ENCODE assay signal across 1 cellular context in genomic region chr13:44917589-44918322, GRCh38.
TF ChIP-seq lines count a peak whose summit lies in the region.

No MANE protein-coding gene starts in this region.

TF ChIP-seq in HepG2, 621 proteins besides CTCF, POLR2A, EP300 and RAD21 (continued from another document and continues in another):
- TF ChIP-seq, protein P1, sequence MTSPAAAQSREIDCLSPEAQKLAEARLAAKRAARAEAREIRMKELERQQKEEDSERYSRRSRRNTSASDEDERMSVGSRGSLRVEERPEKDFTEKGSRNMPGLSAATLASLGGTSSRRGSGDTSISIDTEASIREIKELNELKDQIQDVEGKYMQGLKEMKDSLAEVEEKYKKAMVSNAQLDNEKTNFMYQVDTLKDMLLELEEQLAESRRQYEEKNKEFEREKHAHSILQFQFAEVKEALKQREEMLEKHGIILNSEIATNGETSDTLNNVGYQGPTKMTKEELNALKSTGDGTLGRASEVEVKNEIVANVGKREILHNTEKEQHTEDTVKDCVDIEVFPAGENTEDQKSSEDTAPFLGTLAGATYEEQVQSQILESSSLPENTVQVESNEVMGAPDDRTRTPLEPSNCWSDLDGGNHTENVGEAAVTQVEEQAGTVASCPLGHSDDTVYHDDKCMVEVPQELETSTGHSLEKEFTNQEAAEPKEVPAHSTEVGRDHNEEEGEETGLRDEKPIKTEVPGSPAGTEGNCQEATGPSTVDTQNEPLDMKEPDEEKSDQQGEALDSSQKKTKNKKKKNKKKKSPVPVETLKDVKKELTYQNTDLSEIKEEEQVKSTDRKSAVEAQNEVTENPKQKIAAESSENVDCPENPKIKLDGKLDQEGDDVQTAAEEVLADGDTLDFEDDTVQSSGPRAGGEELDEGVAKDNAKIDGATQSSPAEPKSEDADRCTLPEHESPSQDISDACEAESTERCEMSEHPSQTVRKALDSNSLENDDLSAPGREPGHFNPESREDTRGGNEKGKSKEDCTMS (CRISPR knock-in tag; conservative IDR thresholded peaks at IDR 0.05) = no peak
- TF ChIP-seq NRL (CRISPR knock-in tag; IDR thresholded peaks at IDR 0.05; ENCODE audit: borderline replicate concordance) (peak; percentile 62), NFATC3 (CRISPR knock-in tag; IDR thresholded peaks at IDR 0.05) (peak; percentile 22; the same call in 1 of the 2 replicates), PPARG (CRISPR knock-in tag; conservative IDR thresholded peaks at IDR 0.05) (peak; percentile 96), ZNF546 (CRISPR knock-in tag; conservative IDR thresholded peaks at IDR 0.05) (peak; percentile 74; the same call in 1 of the 2 replicates), SYNCRIP (IDR thresholded peaks at IDR 0.05; ENCODE audit: insufficient read depth, low read depth, low read length) (no peak), MTERF4 (CRISPR knock-in tag; IDR thresholded peaks at IDR 0.05) (no peak; the same call in 1 of the 2 replicates), CENPX (CRISPR knock-in tag; IDR thresholded peaks at IDR 0.05) (no peak), RCOR2 (CRISPR knock-in tag; IDR thresholded peaks at IDR 0.05) (peak; percentile 34; the same call in 1 of the 2 replicates), KLF12 (CRISPR knock-in tag; IDR thresholded peaks at IDR 0.05; ENCODE audit: borderline replicate concordance) (no peak; the same call in 1 of the 2 replicates), SATB2 (CRISPR knock-in tag; IDR thresholded peaks at IDR 0.05) (no peak), ELF4 (CRISPR knock-in tag; IDR thresholded peaks at IDR 0.05; ENCODE audit: borderline replicate concordance) (peak; percentile 62), KDM6A (CRISPR knock-in tag; IDR thresholded peaks at IDR 0.05; ENCODE audit: low read depth) (no peak), NR2F1 (CRISPR knock-in tag; IDR thresholded peaks at IDR 0.05) (peak in 1 of 2 experiments; percentile 74; a peak in 2 of 4 replicates), DMTF1 (CRISPR knock-in tag; IDR thresholded peaks at IDR 0.05) (0 out of 2 replicates have a peak, but pooled peaks have one; percentile 73), RFX1 (IDR thresholded peaks at IDR 0.05) (no peak), MEIS1 (CRISPR knock-in tag; IDR thresholded peaks at IDR 0.05; ENCODE audit: borderline replicate concordance) (no peak), ZNF317 (CRISPR knock-in tag; IDR thresholded peaks at IDR 0.05) (no peak), SOX6 (IDR thresholded peaks at IDR 0.05) (no peak), SOX6 (CRISPR knock-in tag; IDR thresholded peaks at IDR 0.05) (peak; percentile 78), HNRNPLL (IDR thresholded peaks at IDR 0.05; ENCODE audit: low read depth, low read length, poor library complexity, severe bottlenecking) (peak; percentile 17), HHEX (CRISPR knock-in tag; IDR thresholded peaks at IDR 0.05) (0 out of 2 replicates have a peak, but pooled peaks have one; percentile 6), ZNF773 (CRISPR knock-in tag; IDR thresholded peaks at IDR 0.05; ENCODE audit: borderline replicate concordance) (peak; percentile 50; the same call in 1 of the 2 replicates), YY1 (IDR thresholded peaks at IDR 0.05; ENCODE audit: insufficient read depth, insufficient replicate concordance, low read depth, low read length) (peak; percentile 59), U2AF2 (IDR thresholded peaks at IDR 0.05; ENCODE audit: low read depth, low read length) (no peak), KLF11 (CRISPR knock-in tag; IDR thresholded peaks at IDR 0.05) (peak; percentile 83), MYNN (CRISPR knock-in tag; IDR thresholded peaks at IDR 0.05; ENCODE audit: low read depth) (no peak), ZBTB8A (CRISPR knock-in tag; IDR thresholded peaks at IDR 0.05; ENCODE audit: borderline replicate concordance, low read depth) (no peak), ZNF263 (CRISPR knock-in tag; IDR thresholded peaks at IDR 0.05) (0 out of 2 replicates have a peak, but pooled peaks have one; percentile 41), HMG20B (CRISPR knock-in tag; conservative IDR thresholded peaks at IDR 0.05) (peak; percentile 63), KLF9 (CRISPR knock-in tag; IDR thresholded peaks at IDR 0.05; ENCODE audit: low read depth) (no peak), TP53 (CRISPR knock-in tag; conservative IDR thresholded peaks at IDR 0.05) (no peak), MED13 (CRISPR knock-in tag; IDR thresholded peaks at IDR 0.05) (no peak), ZBTB3 (CRISPR knock-in tag; IDR thresholded peaks at IDR 0.05; ENCODE audit: borderline replicate concordance, low read depth) (no peak), KLF16 (CRISPR knock-in tag; IDR thresholded peaks at IDR 0.05) (peak in 1 of 2 experiments; percentile 48; a peak in 1 of 4 replicates), CBX1 (IDR thresholded peaks at IDR 0.05; ENCODE audit: low read depth) (no peak), ZSCAN25 (CRISPR knock-in tag; IDR thresholded peaks at IDR 0.05) (no peak), ZNF333 (CRISPR knock-in tag; IDR thresholded peaks at IDR 0.05; ENCODE audit: borderline replicate concordance) (peak; percentile 92), ZBTB7B (CRISPR knock-in tag; IDR thresholded peaks at IDR 0.05) (peak; percentile 39; the same call in 1 of the 2 replicates), ZNF816 (CRISPR knock-in tag; IDR thresholded peaks at IDR 0.05; ENCODE audit: borderline replicate concordance) (peak; percentile 92; the same call in 1 of the 2 replicates), GATAD1 (CRISPR knock-in tag; IDR thresholded peaks at IDR 0.05) (no peak; the same call in 1 of the 2 replicates), NFRKB (IDR thresholded peaks at IDR 0.05) (no peak), TARDBP (CRISPR knock-in tag; IDR thresholded peaks at IDR 0.05) (no peak), ZNF33A (CRISPR knock-in tag; IDR thresholded peaks at IDR 0.05; ENCODE audit: borderline replicate concordance) (peak; percentile 73; the same call in 1 of the 2 replicates), ZFP37 (CRISPR knock-in tag; IDR thresholded peaks at IDR 0.05; ENCODE audit: borderline replicate concordance) (no peak), ZNF597 (CRISPR knock-in tag; IDR thresholded peaks at IDR 0.05) (no peak; the same call in 1 of the 2 replicates), NFE2L1 (CRISPR knock-in tag; IDR thresholded peaks at IDR 0.05; ENCODE audit: borderline replicate concordance) (no peak; the same call in 1 of the 2 replicates), RBAK (CRISPR knock-in tag; IDR thresholded peaks at IDR 0.05) (no peak), ZSCAN30 (CRISPR knock-in tag; IDR thresholded peaks at IDR 0.05) (no peak), RFX5 (IDR thresholded peaks at IDR 0.05; ENCODE audit: low read depth, low read length) (no peak), ARNTL (CRISPR knock-in tag; IDR thresholded peaks at IDR 0.05) (peak; percentile 50), ZNF883 (CRISPR knock-in tag; IDR thresholded peaks at IDR 0.05; ENCODE audit: not compliant biosample characterization) (no peak), ZNF580 (CRISPR knock-in tag; IDR thresholded peaks at IDR 0.05; ENCODE audit: borderline replicate concordance, low read depth) (peak; percentile 78), ZNF232 (CRISPR knock-in tag; IDR thresholded peaks at IDR 0.05; ENCODE audit: borderline replicate concordance) (no peak; the same call in 1 of the 2 replicates), ONECUT2 (CRISPR knock-in tag; IDR thresholded peaks at IDR 0.05) (no peak; the same call in 1 of the 2 replicates), KLF13 (CRISPR knock-in tag; IDR thresholded peaks at IDR 0.05) (no peak), MXD4 (CRISPR knock-in tag; IDR thresholded peaks at IDR 0.05) (peak; percentile 75; the same call in 1 of the 2 replicates), KDM1A (CRISPR knock-in tag; IDR thresholded peaks at IDR 0.05) (no peak), FIP1L1 (IDR thresholded peaks at IDR 0.05; ENCODE audit: borderline replicate concordance, insufficient read depth, low read depth, low read length) (no peak), PITX1 (CRISPR knock-in tag; IDR thresholded peaks at IDR 0.05) (peak; percentile 71; the same call in 1 of the 2 replicates), SRF (IDR thresholded peaks at IDR 0.05; ENCODE audit: low read depth, low read length) (no peak), GATAD2A (CRISPR knock-in tag; IDR thresholded peaks at IDR 0.05) (peak; percentile 66), ZNF552 (CRISPR knock-in tag; IDR thresholded peaks at IDR 0.05; ENCODE audit: borderline replicate concordance) (peak; percentile 86), ELF3 (CRISPR knock-in tag; IDR thresholded peaks at IDR 0.05) (no peak; the same call in 1 of the 2 replicates), ZBTB42 (CRISPR knock-in tag; IDR thresholded peaks at IDR 0.05) (peak; percentile 69; the same call in 1 of the 2 replicates), NONO (IDR thresholded peaks at IDR 0.05) (no peak), NONO (CRISPR knock-in tag; conservative IDR thresholded peaks at IDR 0.05) (peak; percentile 61), RBFOX2 (IDR thresholded peaks at IDR 0.05; ENCODE audit: low read depth, low read length) (no peak)
- TF ChIP-seq, protein P2, sequence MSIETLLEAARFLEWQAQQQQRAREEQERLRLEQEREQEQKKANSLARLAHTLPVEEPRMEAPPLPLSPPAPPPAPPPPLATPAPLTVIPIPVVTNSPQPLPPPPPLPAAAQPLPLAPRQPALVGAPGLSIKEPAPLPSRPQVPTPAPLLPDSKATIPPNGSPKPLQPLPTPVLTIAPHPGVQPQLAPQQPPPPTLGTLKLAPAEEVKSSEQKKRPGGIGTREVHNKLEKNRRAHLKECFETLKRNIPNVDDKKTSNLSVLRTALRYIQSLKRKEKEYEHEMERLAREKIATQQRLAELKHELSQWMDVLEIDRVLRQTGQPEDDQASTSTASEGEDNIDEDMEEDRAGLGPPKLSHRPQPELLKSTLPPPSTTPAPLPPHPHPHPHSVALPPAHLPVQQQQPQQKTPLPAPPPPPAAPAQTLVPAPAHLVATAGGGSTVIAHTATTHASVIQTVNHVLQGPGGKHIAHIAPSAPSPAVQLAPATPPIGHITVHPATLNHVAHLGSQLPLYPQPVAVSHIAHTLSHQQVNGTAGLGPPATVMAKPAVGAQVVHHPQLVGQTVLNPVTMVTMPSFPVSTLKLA (IDR thresholded peaks at IDR 0.05) = peak; percentile 21; the same call in 1 of the 2 replicates
- TF ChIP-seq, protein P3, sequence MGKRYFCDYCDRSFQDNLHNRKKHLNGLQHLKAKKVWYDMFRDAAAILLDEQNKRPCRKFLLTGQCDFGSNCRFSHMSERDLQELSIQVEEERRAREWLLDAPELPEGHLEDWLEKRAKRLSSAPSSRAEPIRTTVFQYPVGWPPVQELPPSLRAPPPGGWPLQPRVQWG (CRISPR knock-in tag; IDR thresholded peaks at IDR 0.05; ENCODE audit: borderline replicate concordance, low read depth) = no peak
- TF ChIP-seq, protein P4, sequence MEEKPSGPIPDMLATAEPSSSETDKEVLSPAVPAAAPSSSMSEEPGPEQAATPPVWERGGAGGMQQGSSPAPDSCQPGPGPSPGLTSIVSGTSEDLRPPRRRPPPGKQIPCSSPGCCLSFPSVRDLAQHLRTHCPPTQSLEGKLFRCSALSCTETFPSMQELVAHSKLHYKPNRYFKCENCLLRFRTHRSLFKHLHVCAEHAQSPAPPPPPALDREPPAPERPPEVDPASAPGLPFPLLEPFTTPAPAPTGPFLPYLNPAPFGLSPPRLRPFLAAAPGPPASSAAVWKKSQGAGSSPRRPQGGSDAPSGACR (CRISPR knock-in tag; IDR thresholded peaks at IDR 0.05) = 0 out of 2 replicates have a peak, but pooled peaks have one; percentile 22
- TF ChIP-seq, protein P5, sequence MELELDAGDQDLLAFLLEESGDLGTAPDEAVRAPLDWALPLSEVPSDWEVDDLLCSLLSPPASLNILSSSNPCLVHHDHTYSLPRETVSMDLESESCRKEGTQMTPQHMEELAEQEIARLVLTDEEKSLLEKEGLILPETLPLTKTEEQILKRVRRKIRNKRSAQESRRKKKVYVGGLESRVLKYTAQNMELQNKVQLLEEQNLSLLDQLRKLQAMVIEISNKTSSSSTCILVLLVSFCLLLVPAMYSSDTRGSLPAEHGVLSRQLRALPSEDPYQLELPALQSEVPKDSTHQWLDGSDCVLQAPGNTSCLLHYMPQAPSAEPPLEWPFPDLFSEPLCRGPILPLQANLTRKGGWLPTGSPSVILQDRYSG (CRISPR knock-in tag; IDR thresholded peaks at IDR 0.05) = no peak
